ENCODE assay signal across 1 cellular context in genomic region chr4:7322166-7322991, GRCh38.
TF ChIP-seq lines count a peak whose summit lies in the region.

No MANE protein-coding gene starts in this region.

TF ChIP-seq in GM23338, 12 proteins besides CTCF, POLR2A, EP300 and RAD21 (continued from another document):
- TF ChIP-seq ZNF462 (CRISPR knock-in tag; IDR thresholded peaks at IDR 0.05) (no peak), JUNB (IDR thresholded peaks at IDR 0.05; ENCODE audit: unreplicated experiment) (no peak), EZH2 (IDR thresholded peaks at IDR 0.05; ENCODE audit: low read depth, unreplicated experiment) (no peak), ZNF114 (CRISPR knock-in tag; IDR thresholded peaks at IDR 0.05) (no peak)
- TF ChIP-seq, protein P1, sequence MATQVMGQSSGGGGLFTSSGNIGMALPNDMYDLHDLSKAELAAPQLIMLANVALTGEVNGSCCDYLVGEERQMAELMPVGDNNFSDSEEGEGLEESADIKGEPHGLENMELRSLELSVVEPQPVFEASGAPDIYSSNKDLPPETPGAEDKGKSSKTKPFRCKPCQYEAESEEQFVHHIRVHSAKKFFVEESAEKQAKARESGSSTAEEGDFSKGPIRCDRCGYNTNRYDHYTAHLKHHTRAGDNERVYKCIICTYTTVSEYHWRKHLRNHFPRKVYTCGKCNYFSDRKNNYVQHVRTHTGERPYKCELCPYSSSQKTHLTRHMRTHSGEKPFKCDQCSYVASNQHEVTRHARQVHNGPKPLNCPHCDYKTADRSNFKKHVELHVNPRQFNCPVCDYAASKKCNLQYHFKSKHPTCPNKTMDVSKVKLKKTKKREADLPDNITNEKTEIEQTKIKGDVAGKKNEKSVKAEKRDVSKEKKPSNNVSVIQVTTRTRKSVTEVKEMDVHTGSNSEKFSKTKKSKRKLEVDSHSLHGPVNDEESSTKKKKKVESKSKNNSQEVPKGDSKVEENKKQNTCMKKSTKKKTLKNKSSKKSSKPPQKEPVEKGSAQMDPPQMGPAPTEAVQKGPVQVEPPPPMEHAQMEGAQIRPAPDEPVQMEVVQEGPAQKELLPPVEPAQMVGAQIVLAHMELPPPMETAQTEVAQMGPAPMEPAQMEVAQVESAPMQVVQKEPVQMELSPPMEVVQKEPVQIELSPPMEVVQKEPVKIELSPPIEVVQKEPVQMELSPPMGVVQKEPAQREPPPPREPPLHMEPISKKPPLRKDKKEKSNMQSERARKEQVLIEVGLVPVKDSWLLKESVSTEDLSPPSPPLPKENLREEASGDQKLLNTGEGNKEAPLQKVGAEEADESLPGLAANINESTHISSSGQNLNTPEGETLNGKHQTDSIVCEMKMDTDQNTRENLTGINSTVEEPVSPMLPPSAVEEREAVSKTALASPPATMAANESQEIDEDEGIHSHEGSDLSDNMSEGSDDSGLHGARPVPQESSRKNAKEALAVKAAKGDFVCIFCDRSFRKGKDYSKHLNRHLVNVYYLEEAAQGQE (IDR thresholded peaks at IDR 0.05; ENCODE audit: unreplicated experiment), result no peak
